Comparison of ENCODE assay signal across 28 cellular contexts in genomic region chr7:16671811-16672210, GRCh38. TPM values are rescaled to one million over a fixed set of nuclear protein-coding genes. Genes with fewer than 3 reads are reported as not detected.
DNase-seq lines count a peak whose midpoint lies in the region; ATAC-seq, FAIRE-seq and TF ChIP-seq lines count a peak whose summit lies in the region.
"Had no signal": no experiment of that assay in that cellular context is flagged by ENCODE, and none has a peak within 500 bp of the region (broad histone marks: within the 10 kb centered on the region; RNA-seq: fewer than 3 reads in every experiment).

No MANE protein-coding gene starts in this region.

- H4K20me1 ChIP-seq in GM23338 (replicated peaks; ENCODE audit: insufficient read depth) (no peaks in the 10 kb centered on the region), K562 (replicated peaks; ENCODE audit: control insufficient read depth, insufficient read depth, low read length) (no peaks in the 10 kb centered on the region)

- POLR2A ChIA-PET in K562 (lab: Yijun Ruan, JAX) = no interaction called here

- H3K9me3 Mint-ChIP-seq in activated naive CD8-positive, alpha-beta T cell treated with anti-CD3 and anti-CD28 coated beads, Interleukin-2, amount 50 U/mL, for 24 hours = peaks cover 4% of the 10 kb centered on the region
- H3K9me3 Mint-ChIP-seq in activated naive CD8-positive, alpha-beta T cell treated with anti-CD3 and anti-CD28 coated beads for 36 hours = peaks cover 1% of the 10 kb centered on the region
- H3K9me3 Mint-ChIP-seq in GM23338 = peaks cover 2% of the 10 kb centered on the region; the same call in 2 of the 3 replicates
- H3K9me3 Mint-ChIP-seq: CD4-positive, alpha-beta T cell; CD8-positive, alpha-beta memory T cell; HFFc6 had no signal

- no peak overlapping the region for H2AFZ ChIP-seq in GM23338
- no peak overlapping the region for H2AFZ ChIP-seq in K562 (ENCODE audit: low read depth, low read length)
- no peak overlapping the region for H2AFZ ChIP-seq in trophoblast cell (ENCODE audit: insufficient read depth, low read length, poor library complexity)

- H3K79me2 ChIP-seq in GM23338 (replicated peaks; ENCODE audit: insufficient read depth) (peaks cover 67% of the 10 kb centered on the region), K562 (ENCODE audit: control insufficient read depth, insufficient read depth, low read length) (peaks cover 87% of the 10 kb centered on the region), trophoblast cell (ENCODE audit: control insufficient read depth, insufficient read depth, low read length, poor library complexity) (peaks cover 4% of the 10 kb centered on the region)

- H3F3A ChIP-seq in GM23338 (replicated peaks; ENCODE audit: low read depth) = no peaks in the 10 kb centered on the region

- no peak overlapping the region for H4K12ac ChIP-seq in trophoblast cell (ENCODE audit: low read depth, low read length)

- WGBS in K562 (ENCODE audit: insufficient coverage, low coverage, missing lambda C conversion rate) = 89% methylated on average over 3 of the region's 3 CpGs
- WGBS in trophoblast cell (ENCODE audit: extremely low coverage, insufficient coverage, insufficient read length) = no CpG with 5 or more reads among the region's 3 CpGs

- no peak for ATAC-seq in activated naive CD8-positive, alpha-beta T cell treated with anti-CD3 and anti-CD28 coated beads, Interleukin-2, amount 50 U/mL, for 24 hours
- ATAC-seq in GM23338 = no peak
- ATAC-seq in K562 = no peak
- ATAC-seq: A549 had no signal

- H3K4me3 ChIP-seq in GM23338 = no peak overlapping the region
- no peak overlapping the region for H3K4me3 ChIP-seq in K562
- H3K4me3 ChIP-seq in trophoblast cell (ENCODE audit: low read depth, low read length) = no peak overlapping the region
- H3K4me3 ChIP-seq in brain microvascular endothelial cell (ENCODE audit: low read depth, low read length) = no peak overlapping the region
- H3K4me3 ChIP-seq: A549; BLaER1 treated with 17β-estradiol and CSF1 and Interleukin-3, amounts not matched to agents 10 nM and 100 nM; HAP-1 had no signal

- H3K79me1 ChIP-seq in trophoblast cell (ENCODE audit: low read length) = peaks cover 17% of the 10 kb centered on the region

- intact Hi-C loops in K562 (cut with micrococcal nuclease) = no loop called here

- no peak for TF ChIP-seq POLR2A in K562 (conservative IDR thresholded peaks at IDR 0.05)

- no peak overlapping the region for H4K91ac ChIP-seq in trophoblast cell (ENCODE audit: low read depth, low read length)

- H3K27ac ChIP-seq in GM23338 (ENCODE audit: low read depth) (no peak overlapping the region), K562 (ENCODE audit: extremely low read depth, low read depth, low read length) (no peak overlapping the region; the same call in 2 of the 3 replicates), trophoblast cell (ENCODE audit: low read depth, low read length) (peak overlapping the region; percentile 3), brain microvascular endothelial cell (no peak overlapping the region)
- H3K27ac ChIP-seq: 22Rv1; A549; BLaER1 treated with 17β-estradiol and CSF1 and Interleukin-3, amounts not matched to agents 10 nM and 100 nM had no signal

- no TSS peak for BruUV-seq in K562 (replicated peaks; lab: Mats Ljungman, UMichigan)

- H3K9ac ChIP-seq in K562 (ENCODE audit: insufficient read depth in 1 of 2, low read depth in 2 of 2, low read length in 2 of 2) (no peak overlapping the region), trophoblast cell (ENCODE audit: low read length) (no peak overlapping the region)
- H3K9ac ChIP-seq: BLaER1 treated with 17β-estradiol and CSF1 and Interleukin-3, amounts not matched to agents 10 nM and 100 nM had no signal

- no peaks in the 10 kb centered on the region for H3K9me2 ChIP-seq in GM23338 (ENCODE audit: insufficient read depth)

- CTCF ChIA-PET in K562 (lab: Yijun Ruan, JAX; ENCODE audit: low intra/inter-chr PET ratio) = interaction anchor here (0.6 kb wide), 1 partner anchor 394 kb away, joined by 3 read pairs; no protein-coding TSS in a partner anchor

- FAIRE-seq in K562 (lab: Jason Lieb, UNC) = no peak
- FAIRE-seq: A549, D721Med, GM12891, GM18507, H54 had no signal

- H4K8ac ChIP-seq in trophoblast cell (ENCODE audit: low read depth, low read length) = no peak overlapping the region

- no peak for TF ChIP-seq RAD21 in K562 (CRISPR knock-in tag; conservative IDR thresholded peaks at IDR 0.05 in 1 of 2, IDR thresholded peaks at IDR 0.05 in 1 of 2)

- peaks cover 25% of the 10 kb centered on the region for H3K4me1 Mint-ChIP-seq in activated naive CD8-positive, alpha-beta T cell treated with anti-CD3 and anti-CD28 coated beads, Interleukin-2, amount 50 U/mL, for 24 hours
- peaks cover 19% of the 10 kb centered on the region for H3K4me1 Mint-ChIP-seq in activated naive CD8-positive, alpha-beta T cell treated with anti-CD3 and anti-CD28 coated beads for 36 hours
- H3K4me1 Mint-ChIP-seq in GM23338 = peaks cover 39% of the 10 kb centered on the region

- no peak overlapping the region for H2BK120ac ChIP-seq in trophoblast cell (ENCODE audit: insufficient read depth, low read length, poor library complexity)

- no peak overlapping the region for H2AK5ac ChIP-seq in trophoblast cell (ENCODE audit: low read length)

- TF ChIP-seq EP300 in K562 (IDR thresholded peaks at IDR 0.05; ENCODE audit: low read length) = no peak

- H3K9me1 ChIP-seq in K562 (ENCODE audit: control insufficient read depth, insufficient read depth, low read length) = no peaks in the 10 kb centered on the region

- no peak overlapping the region for H2BK12ac ChIP-seq in trophoblast cell (ENCODE audit: low read length)

- H3K4me2 ChIP-seq in GM23338 (no peak overlapping the region), K562 (ENCODE audit: insufficient read depth, low read length) (no peak overlapping the region), trophoblast cell (ENCODE audit: low read length) (no peak overlapping the region)
- H3K4me2 ChIP-seq: A549; BLaER1 treated with 17β-estradiol and CSF1 and Interleukin-3, amounts not matched to agents 10 nM and 100 nM had no signal

- no peak overlapping the region for H2BK5ac ChIP-seq in trophoblast cell (ENCODE audit: low read depth, low read length, poor library complexity)

- H3K27ac Mint-ChIP-seq in activated naive CD8-positive, alpha-beta T cell treated with anti-CD3 and anti-CD28 coated beads, Interleukin-2, amount 50 U/mL, for 24 hours = peak overlapping the region; percentile 23
- H3K27ac Mint-ChIP-seq in activated naive CD8-positive, alpha-beta T cell treated with anti-CD3 and anti-CD28 coated beads for 36 hours = no peak overlapping the region
- peak overlapping the region; percentile 81 for H3K27ac Mint-ChIP-seq in GM23338
- H3K27ac Mint-ChIP-seq: CD4-positive, alpha-beta T cell had no signal

- in situ Hi-C loops in K562 (cut with MboI) (no loop called here), brain microvascular endothelial cell (cut with HindIII; ENCODE audit: low pct_ligation_motif_present, low sequenced_read_pairs) (no loop called here)

- no peaks in the 10 kb centered on the region for H3K27me3 Mint-ChIP-seq in activated naive CD8-positive, alpha-beta T cell treated with anti-CD3 and anti-CD28 coated beads, Interleukin-2, amount 50 U/mL, for 24 hours
- H3K27me3 Mint-ChIP-seq in activated naive CD8-positive, alpha-beta T cell treated with anti-CD3 and anti-CD28 coated beads for 36 hours = no peaks in the 10 kb centered on the region
- H3K27me3 Mint-ChIP-seq in GM23338 (ENCODE audit: insufficient read depth, low read depth, poor library complexity) = peaks cover 4% of the 10 kb centered on the region
- H3K27me3 Mint-ChIP-seq: CD4-positive, alpha-beta T cell; CD8-positive, alpha-beta memory T cell had no signal

- H3K14ac ChIP-seq in trophoblast cell (ENCODE audit: low read length) = peak overlapping the region; percentile 18

- no peaks in the 10 kb centered on the region for H3K27me3 ChIP-seq in GM23338 (ENCODE audit: insufficient read depth)
- H3K27me3 ChIP-seq in K562 (ENCODE audit: control insufficient read depth in 2 of 2, insufficient read depth in 2 of 2, low read length in 2 of 2) = no peaks in the 10 kb centered on the region
- H3K27me3 ChIP-seq in trophoblast cell (ENCODE audit: insufficient read depth, low read length) = no peaks in the 10 kb centered on the region
- no peaks in the 10 kb centered on the region for H3K27me3 ChIP-seq in brain microvascular endothelial cell (replicated peaks)
- H3K27me3 ChIP-seq: BE2C; BLaER1 treated with 17β-estradiol and CSF1 and Interleukin-3, amounts not matched to agents 10 nM and 100 nM had no signal

- H3K4ac ChIP-seq in trophoblast cell (ENCODE audit: low read depth, low read length) = peak overlapping the region; percentile 42

- H3K9me3 ChIP-seq in K562 (replicated peaks; ENCODE audit: control insufficient read depth, insufficient read depth, low read depth, low read length) (no peaks in the 10 kb centered on the region), trophoblast cell (ENCODE audit: insufficient read depth, low read depth, low read length) (no peaks in the 10 kb centered on the region)
- H3K9me3 ChIP-seq: A549, BE2C, HAP-1 had no signal

- peak overlapping the region; percentile 2 for H3K18ac ChIP-seq in trophoblast cell (ENCODE audit: low read length)

- no peak overlapping the region for H3K23ac ChIP-seq in trophoblast cell (ENCODE audit: low read length)

- H3K36me3 Mint-ChIP-seq in activated naive CD8-positive, alpha-beta T cell treated with anti-CD3 and anti-CD28 coated beads, Interleukin-2, amount 50 U/mL, for 24 hours (ENCODE audit: low read depth) = peaks cover 71% of the 10 kb centered on the region
- H3K36me3 Mint-ChIP-seq in activated naive CD8-positive, alpha-beta T cell treated with anti-CD3 and anti-CD28 coated beads for 36 hours = peaks cover 60% of the 10 kb centered on the region
- H3K36me3 Mint-ChIP-seq in GM23338 (ENCODE audit: low read depth) = peaks cover 47% of the 10 kb centered on the region

- DNase-seq in activated naive CD8-positive, alpha-beta T cell treated with anti-CD3 and anti-CD28 coated beads, Interleukin-2, amount 50 U/mL, for 24 hours = no peak
- DNase-seq in activated naive CD8-positive, alpha-beta T cell treated with anti-CD3 and anti-CD28 coated beads for 36 hours = no peak
- no peak for DNase-seq in GM23338 (ENCODE audit: low spot score)
- no peak for DNase-seq in K562 (ENCODE audit: extremely low read depth in 1 of 4, low spot score in 3 of 4)
- DNase-seq in trophoblast cell = peak in 1 of 2 donors; percentile 83
- DNase-seq in COR-L47 (lab: John Stamatoyannopoulos, UW) = no peak
- DNase-seq in brain microvascular endothelial cell = no peak
- no peak for DNase-seq in A172 (ENCODE audit: low spot score)
- DNase-seq: ACHN; AML-193; BE2C; CD4-positive, alpha-beta T cell; CD8-positive, alpha-beta memory T cell; DMS 273 treated with DMSO at 0.1 percent for 48 hours; DMS79; EL; GDM1; GOT3; HFFc6 had no signal

- 0 out of 2 replicates have a peak, but pooled peaks cover 2% of the 10 kb centered on the region for H3K36me3 ChIP-seq in GM23338 (ENCODE audit: insufficient read depth)
- H3K36me3 ChIP-seq in K562 (ENCODE audit: control insufficient read depth, insufficient read depth, low read length) = peaks cover 92% of the 10 kb centered on the region
- H3K36me3 ChIP-seq in trophoblast cell (ENCODE audit: control insufficient read depth in 1 of 2, insufficient read depth in 2 of 2, low read length in 2 of 2) = peaks cover 7 to 12% of the 10 kb centered on the region in 2 experiments
- H3K36me3 ChIP-seq in brain microvascular endothelial cell (replicated peaks) = peaks cover 20% of the 10 kb centered on the region

- no peak overlapping the region for H3K4me3 Mint-ChIP-seq in activated naive CD8-positive, alpha-beta T cell treated with anti-CD3 and anti-CD28 coated beads, Interleukin-2, amount 50 U/mL, for 24 hours
- no peak overlapping the region for H3K4me3 Mint-ChIP-seq in activated naive CD8-positive, alpha-beta T cell treated with anti-CD3 and anti-CD28 coated beads for 36 hours
- H3K4me3 Mint-ChIP-seq in GM23338 = no peak overlapping the region
- H3K4me3 Mint-ChIP-seq: CD14-positive monocyte; CD4-positive, alpha-beta T cell; CD8-positive, alpha-beta memory T cell had no signal

- H3K4me1 ChIP-seq in GM23338 (ENCODE audit: insufficient read depth) = peaks cover 27% of the 10 kb centered on the region
- peaks cover 0 to 13% of the 10 kb centered on the region in 2 experiments; a peak in 3 of 5 replicates for H3K4me1 ChIP-seq in K562 (replicated peaks in 1 of 2; ENCODE audit: control insufficient read depth in 2 of 2, insufficient read depth in 2 of 2, low read length in 2 of 2)
- H3K4me1 ChIP-seq in trophoblast cell (ENCODE audit: control insufficient read depth in 1 of 2, insufficient read depth in 2 of 2, low read length in 2 of 2) = peaks cover 2 to 16% of the 10 kb centered on the region in 2 experiments

- no peak for TF ChIP-seq CTCF in GM23338 (conservative IDR thresholded peaks at IDR 0.05; ENCODE audit: low read depth in 2 of 2)
- no peak for TF ChIP-seq CTCF in K562 (IDR thresholded peaks at IDR 0.05 in 2 of 3, conservative IDR thresholded peaks at IDR 0.05 in 1 of 3; ENCODE audit: insufficient read depth in 2 of 3, low read depth in 1 of 3, low read length in 3 of 3)
- no peak for TF ChIP-seq CTCF in brain microvascular endothelial cell (IDR thresholded peaks at IDR 0.05; ENCODE audit: low read depth, low read length, missing control alignments)

RNA-seq across cellular contexts. Expression of gene BZW2, which starts 25.8 kb away (rescaled TPM):
- total RNA-seq in activated naive CD8-positive, alpha-beta T cell treated with anti-CD3 and anti-CD28 coated beads for 36 hours = 100 to 1,000 TPM; 158 to 162 TPM
- 95.3 and 108 TPM in 2 replicates for total RNA-seq in GM23338 (2014; rRNA removed; shearing (Covaris generic))
- polyA plus RNA-seq in GM23338 (2016; fragmentation: Nextera tagmentation; extraction: Ambion mirVana) (83.9 and 88.8 TPM in 2 replicates), K562 (2011; rRNA removed) (140 and 155 TPM in 2 replicates), K562 (2014; fragmentation: Illumina TruSeq; extraction: Trizol) (222 and 244 TPM in 2 replicates), K562 (2014; fragmentation: Nextera tagmentation; extraction: Ambion mirVana) (100 to 1,000 TPM; 251 to 316 TPM), K562 (2014; rRNA removed) (137 and 173 TPM in 2 replicates)
- 46.8 and 66.2 TPM in 2 replicates for total RNA-seq in K562 (2011; cell fraction: chromatin; rRNA removed; ENCODE audit: low replicate concordance)
- total RNA-seq in K562 (2011; cell fraction: nucleolus; rRNA removed) = 32.0 and 35.4 TPM in 2 replicates
- 50.6 and 71.3 TPM in 2 replicates for total RNA-seq in K562 (2011; cell fraction: nucleoplasm; rRNA removed)
- total RNA-seq in K562 (2014; rRNA removed) (133 and 168 TPM in 2 replicates), K562 (2014; rRNA removed; fragmentation: Illumina TruSeq; extraction: Trizol) (188 and 204 TPM in 2 replicates), K562 (2015; rRNA removed; fragmentation: Illumina TruSeq; extraction: Trizol) (163 and 167 TPM in 2 replicates), K562 (2021) (146 and 159 TPM in 2 replicates)
- 65.1 and 82.4 TPM in 2 replicates for polyA plus RNA-seq in K562 (2011; cell fraction: cytosol; rRNA removed)
- 52.4 and 74.8 TPM in 2 replicates for polyA plus RNA-seq in K562 (2011; cell fraction: nucleus; rRNA removed)
- polyA plus RNA-seq in K562 (2012) = 130 and 147 TPM in 2 replicates
- 77.1 and 82.6 TPM in 2 replicates for polyA minus RNA-seq in K562 (2011; rRNA and poly(A)+ RNA removed)
- 80.0 and 90.3 TPM in 2 replicates for polyA minus RNA-seq in K562 (2011; cell fraction: cytosol; rRNA and poly(A)+ RNA removed)
- 16.7 and 29.4 TPM in 2 replicates for polyA minus RNA-seq in K562 (2011; cell fraction: nucleus; rRNA and poly(A)+ RNA removed)
- 239 and 252 TPM in 2 replicates for polyA plus RNA-seq in trophoblast cell (2013)
- total RNA-seq in A172 (2014; rRNA removed; shearing (Covaris generic)) = 85.9 and 105 TPM in 2 replicates

RNA-seq across cellular contexts. Expression of gene ANKMY2, which starts 26.3 kb away (rescaled TPM):
- 10 to 100 TPM; 12.1 to 12.5 TPM for total RNA-seq in activated naive CD8-positive, alpha-beta T cell treated with anti-CD3 and anti-CD28 coated beads for 36 hours
- total RNA-seq in GM23338 (2014; rRNA removed; shearing (Covaris generic)) = 9.2 and 9.5 TPM in 2 replicates
- polyA plus RNA-seq in GM23338 (2016; fragmentation: Nextera tagmentation; extraction: Ambion mirVana) (3.1 and 4.4 TPM in 2 replicates), K562 (2011; rRNA removed) (58.5 and 71.5 TPM in 2 replicates), K562 (2014; fragmentation: Illumina TruSeq; extraction: Trizol) (45.7 and 48.8 TPM in 2 replicates), K562 (2014; fragmentation: Nextera tagmentation; extraction: Ambion mirVana) (10 to 100 TPM; 38.9 to 70.3 TPM), K562 (2014; rRNA removed) (45.7 and 48.4 TPM in 2 replicates)
- total RNA-seq in K562 (2011; cell fraction: chromatin; rRNA removed; ENCODE audit: low replicate concordance) = 32.4 and 48.1 TPM in 2 replicates
- 19.8 and 24.7 TPM in 2 replicates for total RNA-seq in K562 (2011; cell fraction: nucleolus; rRNA removed)
- total RNA-seq in K562 (2011; cell fraction: nucleoplasm; rRNA removed) = 20.9 and 23.6 TPM in 2 replicates
- total RNA-seq in K562 (2014; rRNA removed) (41.1 and 41.4 TPM in 2 replicates), K562 (2014; rRNA removed; fragmentation: Illumina TruSeq; extraction: Trizol) (57.0 and 64.3 TPM in 2 replicates), K562 (2015; rRNA removed; fragmentation: Illumina TruSeq; extraction: Trizol) (48.7 and 52.6 TPM in 2 replicates), K562 (2021) (43.7 and 44.0 TPM in 2 replicates)
- polyA plus RNA-seq in K562 (2011; cell fraction: cytosol; rRNA removed) = 17.1 and 33.8 TPM in 2 replicates
- 37.1 and 45.7 TPM in 2 replicates for polyA plus RNA-seq in K562 (2011; cell fraction: nucleus; rRNA removed)
- 42.1 and 43.9 TPM in 2 replicates for polyA plus RNA-seq in K562 (2012)
- 78.8 and 85.3 TPM in 2 replicates for polyA minus RNA-seq in K562 (2011; rRNA and poly(A)+ RNA removed)
- 22.1 and 26.2 TPM in 2 replicates for polyA minus RNA-seq in K562 (2011; cell fraction: cytosol; rRNA and poly(A)+ RNA removed)
- 21.3 and 34.0 TPM in 2 replicates for polyA minus RNA-seq in K562 (2011; cell fraction: nucleus; rRNA and poly(A)+ RNA removed)
- 17.7 and 18.1 TPM in 2 replicates for polyA plus RNA-seq in trophoblast cell (2013)
- 36.3 and 39.4 TPM in 2 replicates for total RNA-seq in A172 (2014; rRNA removed; shearing (Covaris generic))
